ENCODE assay signal across 23 cellular contexts in genomic region chr22:19786264-19786585, GRCh38. TPM values are rescaled to one million over a fixed set of nuclear protein-coding genes. Genes with fewer than 3 reads are reported as not detected.
"Had no signal": no experiment of that assay in that cellular context is flagged by ENCODE, and none has a peak within 500 bp of the region (broad histone marks: within the 10 kb centered on the region; RNA-seq: fewer than 3 reads in every experiment).

No MANE protein-coding gene starts in this region.

- H3K9me3 ChIP-seq: pancreas, prostate gland, suprapubic skin, thoracic aorta, tibial artery, uterus had no signal

- H3K36me3 ChIP-seq: neural progenitor cell, pancreas, prostate gland, uterus had no signal

- H3K4me1 ChIP-seq: neural progenitor cell, pancreas, prostate gland, suprapubic skin, tibial artery, uterus had no signal

- DNase-seq: islet precursor cell; mesendoderm; naive B cell; natural killer cell; nephron progenitor cell; retina; stimulated activated CD4-positive, alpha-beta T cell treated with anti-CD3 and anti-CD28 coated beads, Interleukin-4, amount 100 ng/mL, for 24 hours; stimulated activated naive CD4-positive, alpha-beta T cell; tibial artery; uterus had no signal

- FAIRE-seq: pancreas had no signal

- H3K9ac ChIP-seq: neural progenitor cell had no signal

- H3K27me3 ChIP-seq: hepatocyte, pancreas, suprapubic skin, uterus had no signal

- H3K4me2 ChIP-seq: hepatocyte, neural progenitor cell had no signal

- H3K4me3 ChIP-seq: hepatocyte, lung, neural progenitor cell, pancreas, prostate gland, skin epidermis, suprapubic skin, thoracic aorta, tibial artery, uterus had no signal

- ATAC-seq: left lobe of liver; pancreas; sciatic nerve; stimulated activated effector memory CD8-positive, alpha-beta T cell treated with anti-CD3 and anti-CD28 coated beads, Interleukin-12 subunit alpha, Interleukin-12 subunit beta, amount 100 ng/mL, for 72 hours had no signal

- H3K79me2 ChIP-seq: hepatocyte had no signal

- H3K27ac ChIP-seq: hepatocyte, neural progenitor cell, pancreas, prostate gland, skin epidermis, suprapubic skin, thoracic aorta, tibial artery, uterus had no signal

- H2AFZ ChIP-seq: hepatocyte, neural progenitor cell had no signal

RNA-seq across cellular contexts. Expression of gene TBX1, which starts 25.6 kb away (rescaled TPM):
- total RNA-seq: hepatocyte, kidney epithelial cell, mononuclear cell had no signal
